ENCODE assay signal across 17 cellular contexts in the genomic region with DNA sequence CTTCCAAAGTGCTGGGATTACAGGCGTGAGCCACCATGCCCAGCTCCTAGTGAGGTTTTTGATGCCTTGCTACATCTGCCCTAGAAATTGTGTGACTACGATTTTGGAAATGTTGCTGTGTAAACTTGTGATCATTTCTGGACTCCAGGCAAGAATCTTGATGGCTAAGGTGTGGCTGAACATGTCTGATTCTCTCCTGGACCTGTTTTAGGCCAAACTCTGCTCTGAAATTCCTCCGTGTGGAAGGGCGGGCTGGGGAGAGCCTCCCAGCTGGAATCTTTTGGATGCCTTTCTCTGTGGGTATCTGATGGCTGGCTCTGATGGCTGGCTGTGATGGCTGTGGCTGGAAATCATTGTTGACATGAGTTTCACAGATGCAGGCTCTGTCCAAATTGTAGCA. TPM values are rescaled to one million over a fixed set of nuclear protein-coding genes. Genes with fewer than 3 reads are reported as not detected.
"Had no signal": no experiment of that assay in that cellular context is flagged by ENCODE, and none has a peak within 500 bp of the region (broad histone marks: within the 10 kb centered on the region; RNA-seq: fewer than 3 reads in every experiment).

No MANE protein-coding gene starts in this region.

- H3K27me3 ChIP-seq: esophagus squamous epithelium, hepatocyte, ovary had no signal

- H3K4me1 ChIP-seq: esophagus squamous epithelium had no signal

- H3K4me2 ChIP-seq: hepatocyte, smooth muscle cell had no signal

- H3K79me2 ChIP-seq: hepatocyte had no signal

- H3K9me3 ChIP-seq: esophagus squamous epithelium, ovary had no signal

- H3K27ac ChIP-seq: esophagus squamous epithelium, hepatocyte, ovary had no signal

- ATAC-seq: left colon, left ventricle myocardium superior, natural killer cell, right cardiac atrium had no signal

- H2AFZ ChIP-seq: hepatocyte had no signal

- H3K4me3 ChIP-seq: esophagus squamous epithelium, hepatocyte, lung, ovary, smooth muscle cell had no signal

- FAIRE-seq: endometrium, urothelium cell line had no signal

- H3K36me3 ChIP-seq: esophagus squamous epithelium, ovary had no signal

- DNase-seq: effector memory CD4-positive, alpha-beta T cell; esophagus squamous epithelium; foreskin melanocyte; head of caudate nucleus; left colon; left ventricle myocardium superior; mesenchymal stem cell; natural killer cell; ovary; right cardiac atrium; stimulated activated CD4-positive, alpha-beta T cell treated with anti-CD3 and anti-CD28 coated beads, Interleukin-2, amount 100 ng/mL, for 48 hours; stimulated activated naive CD4-positive, alpha-beta T cell treated with Interleukin-2 at 50 U/mL for 16 hours had no signal

RNA-seq across cellular contexts. Expression of gene PNPLA5, which starts 40.0 kb away (rescaled TPM):
- polyA plus RNA-seq: lung, ovary, right cardiac atrium, smooth muscle cell had no signal
